In genomic region chr2:88874063-88874657, GRCh38 we compare ENCODE assay signal across 8 cellular contexts.
A peak's percentile ranks its signal among the peaks of the same experiment; 100 is the strongest.
DNase-seq lines count a peak whose midpoint lies in the region; ATAC-seq and TF ChIP-seq lines count a peak whose summit lies in the region.

No MANE protein-coding gene starts in this region.

- peak; percentile 74 for TF ChIP-seq CTCF in fibroblast of villous mesenchyme (IDR thresholded peaks at IDR 0.05; ENCODE audit: insufficient read depth, low read depth, low read length)
- peak; percentile 34 to 64 (median 60) for TF ChIP-seq CTCF in prostate gland (IDR thresholded peaks at IDR 0.05)

- intact Hi-C loops in prostate gland (cut with DNase I), result loop anchor here (10.0 kb wide), 1 partner anchor 281 kb away; no protein-coding TSS in a partner anchor

- no peak overlapping the region for H3K27ac Mint-ChIP-seq in activated T-helper 17 cell treated with anti-CD3 and anti-CD28 coated beads, Interleukin-2, amount 50 U/mL, for 72 hours

- no peaks in the 10 kb centered on the region for H3K36me3 ChIP-seq in prostate gland

- H3K27me3 Mint-ChIP-seq in activated T-helper 17 cell treated with anti-CD3 and anti-CD28 coated beads, Interleukin-2, amount 50 U/mL, for 72 hours, result peaks cover 37% of the 10 kb centered on the region

- peak; percentile 84 for DNase-seq in Ammon's horn (ENCODE audit: low spot score)
- peak; percentile 48 for DNase-seq in H4 (ENCODE audit: low spot score)
- peak; percentile 40 for DNase-seq in NCI-H748 (lab: John Stamatoyannopoulos, UW; ENCODE audit: unreplicated experiment)
- DNase-seq in fibroblast of villous mesenchyme (ENCODE audit: low read depth), result peak; percentile 58
- peak; percentile 28 for DNase-seq in prostate gland (ENCODE audit: low spot score)

- no peaks in the 10 kb centered on the region for H3K4me1 Mint-ChIP-seq in activated T-helper 17 cell treated with anti-CD3 and anti-CD28 coated beads, Interleukin-2, amount 50 U/mL, for 72 hours

- TF ChIP-seq POLR2A in prostate gland (IDR thresholded peaks at IDR 0.05), result no peak

- ATAC-seq in activated T-helper 17 cell treated with anti-CD3 and anti-CD28 coated beads, Interleukin-2, amount 50 U/mL, for 72 hours (replicated peaks), result peak; percentile 49
- ATAC-seq in HG03571 (IDR thresholded peaks at IDR 0.05; ENCODE audit: unreplicated experiment) (no peak), HG03520 (IDR thresholded peaks at IDR 0.05; ENCODE audit: unreplicated experiment) (no peak)

- 26% methylated on average over 4 of the region's 4 CpGs for WGBS in prostate gland

- H3K36me3 Mint-ChIP-seq in activated T-helper 17 cell treated with anti-CD3 and anti-CD28 coated beads, Interleukin-2, amount 50 U/mL, for 72 hours (ENCODE audit: low read depth), result no peaks in the 10 kb centered on the region

- no peaks in the 10 kb centered on the region for H3K4me1 ChIP-seq in prostate gland (replicated peaks)

- H3K9me3 Mint-ChIP-seq in activated T-helper 17 cell treated with anti-CD3 and anti-CD28 coated beads, Interleukin-2, amount 50 U/mL, for 72 hours, result no peaks in the 10 kb centered on the region

- no peaks in the 10 kb centered on the region for H3K9me3 ChIP-seq in prostate gland

- H3K4me3 ChIP-seq in fibroblast of villous mesenchyme (ENCODE audit: low read depth, low read length) (no peak overlapping the region), prostate gland (no peak overlapping the region)

- no peaks in the 10 kb centered on the region for H3K27me3 ChIP-seq in prostate gland (replicated peaks; ENCODE audit: insufficient read depth)

- H3K27ac ChIP-seq in prostate gland, result no peak overlapping the region

- no peak overlapping the region for H3K4me3 Mint-ChIP-seq in activated T-helper 17 cell treated with anti-CD3 and anti-CD28 coated beads, Interleukin-2, amount 50 U/mL, for 72 hours

Comparison
In these comparisons a context has a peak if more than half of its experiments do, and no peak if none do; other contexts are left out.
1. DNase-seq: peak in every context shown above with its lines; median percentile 84 in Ammon's horn; 58 in fibroblast of villous mesenchyme; 48 in H4; 40 in NCI-H748; 28 in prostate gland.